ENCODE assay signal across 26 cellular contexts in the genomic region with DNA sequence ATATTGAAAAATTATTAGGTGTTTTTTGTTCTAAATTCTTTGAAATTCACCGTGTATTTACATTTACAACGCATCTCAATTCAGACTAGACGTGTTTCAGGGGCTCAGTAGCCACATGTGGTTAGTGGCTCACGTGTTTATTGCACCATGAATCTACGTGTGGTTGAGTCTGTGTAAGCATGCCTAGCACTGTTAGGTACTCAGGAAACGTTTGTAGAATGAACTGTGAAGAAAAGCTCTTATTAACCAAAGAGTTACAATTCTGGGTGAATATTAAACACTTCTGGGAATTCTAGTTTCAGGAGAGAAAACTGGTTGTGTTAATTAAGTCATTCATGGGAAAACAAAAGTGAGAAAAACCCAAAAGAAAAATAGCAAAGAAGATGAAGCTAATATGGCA.
A peak's percentile ranks its signal among the peaks of the same experiment; 100 is the strongest.
DNase-seq lines count a peak whose midpoint lies in the region; ATAC-seq, FAIRE-seq and TF ChIP-seq lines count a peak whose summit lies in the region.
"Had no signal": no experiment of that assay in that cellular context is flagged by ENCODE, and none has a peak within 500 bp of the region (broad histone marks: within the 10 kb centered on the region; RNA-seq: fewer than 3 reads in every experiment).

No MANE protein-coding gene starts in this region.

- POLR2A ChIA-PET in H1 (lab: Charles Lee; ENCODE audit: partially characterized antibody) = no interaction called here

- H3K27me3 ChIP-seq in GM23338 (ENCODE audit: insufficient read depth) (no peaks in the 10 kb centered on the region), H1 (replicated peaks in 1 of 4; ENCODE audit: control insufficient read depth in 3 of 4, extremely low read depth in 1 of 4, insufficient read depth in 3 of 4, low read length in 3 of 4) (no peaks in the 10 kb centered on the region)
- H3K27me3 ChIP-seq: BE2C; BLaER1 treated with 17β-estradiol and CSF1 and Interleukin-3, amounts not matched to agents 10 nM and 100 nM had no signal

- no peak overlapping the region for H3K14ac ChIP-seq in H1 (ENCODE audit: insufficient read length)

- H3K79me2 ChIP-seq in GM23338 (replicated peaks; ENCODE audit: insufficient read depth) (no peaks in the 10 kb centered on the region), H1 (ENCODE audit: control insufficient read depth in 1 of 2, insufficient read depth in 2 of 2, low read length in 2 of 2) (no peaks in the 10 kb centered on the region)

- 0 out of 2 replicates have a peak, but pooled peaks cover 7% of the 10 kb centered on the region for H3K9me2 ChIP-seq in GM23338 (ENCODE audit: insufficient read depth)

- no peak overlapping the region for H2BK12ac ChIP-seq in H1 (ENCODE audit: low read depth, low read length)

- H3K23me2 ChIP-seq in H1 (ENCODE audit: low read depth, low read length) = no peaks in the 10 kb centered on the region

- H2BK5ac ChIP-seq in H1 (ENCODE audit: low read depth, low read length) = no peak overlapping the region

- H3F3A ChIP-seq in GM23338 (replicated peaks; ENCODE audit: low read depth) = no peaks in the 10 kb centered on the region

- H3K9ac ChIP-seq in H1 (replicated peaks in 1 of 4; ENCODE audit: extremely low read depth in 1 of 4, low read depth in 3 of 4, low read length in 3 of 4) = no peak overlapping the region
- H3K9ac ChIP-seq: BLaER1 treated with 17β-estradiol and CSF1 and Interleukin-3, amounts not matched to agents 10 nM and 100 nM; GM23248 had no signal

- peak overlapping the region; percentile 52 for H4K91ac ChIP-seq in H1 (replicated peaks; ENCODE audit: insufficient read length, low read length)

- H3K4me1 Mint-ChIP-seq in GM23338 = peaks cover 10% of the 10 kb centered on the region; the same call in 2 of the 3 replicates
- H3K4me1 Mint-ChIP-seq: CD14-positive monocyte; CD8-positive, alpha-beta memory T cell had no signal

- no peak overlapping the region for H4K5ac ChIP-seq in H1 (ENCODE audit: insufficient read length, low read depth, low read length)

- no peak overlapping the region for H2BK20ac ChIP-seq in H1 (ENCODE audit: low read length)

- no peak for ATAC-seq in GM23338
- ATAC-seq: A549 had no signal

- no peak overlapping the region for H3K4me3 ChIP-seq in GM23338
- H3K4me3 ChIP-seq in H1 (ENCODE audit: extremely low read depth in 1 of 4, insufficient read depth in 2 of 4, low read depth in 3 of 4, low read length in 4 of 4) = no peak overlapping the region
- H3K4me3 ChIP-seq: A549; BLaER1 treated with 17β-estradiol and CSF1 and Interleukin-3, amounts not matched to agents 10 nM and 100 nM; GM23248; HAP-1 had no signal

- H3K56ac ChIP-seq in H1 (replicated peaks; ENCODE audit: insufficient read length, low read depth, low read length) = no peak overlapping the region

- peak overlapping the region; percentile 81; the same call in 1 of the 2 replicates for H3K18ac ChIP-seq in H1 (ENCODE audit: extremely low read depth, low read length)

- DNase-seq in GM23338 (ENCODE audit: low spot score) (no peak), H1 (ENCODE audit: low read depth in 1 of 2, low spot score in 2 of 2) (no peak), kidney tubule cell (ENCODE audit: low spot score) (peak; percentile 20), ureter (ENCODE audit: low spot score) (no peak), DMS153 treated with DMSO at 0.1 percent for 48 hours (lab: John Stamatoyannopoulos, UW; ENCODE audit: unreplicated experiment) (no peak), SKM-1 treated with dmso at 0.1 percent for 144 hours (lab: John Stamatoyannopoulos, UW; ENCODE audit: unreplicated experiment) (no peak)
- DNase-seq: 8988T; ACHN; AML-193; BE2C; CD4-positive, alpha-beta T cell; CD8-positive, alpha-beta memory T cell; DMS 273 treated with DMSO at 0.1 percent for 48 hours; DMS53; DMS79 treated with DMSO at 0.1 percent for 48 hours; GF-D8; GM23248; HFFc6 had no signal

- H3K9me3 Mint-ChIP-seq in GM23338 = peaks cover 15% of the 10 kb centered on the region

- H3K36me3 Mint-ChIP-seq in GM23338 (ENCODE audit: low read depth) = peaks cover 13% of the 10 kb centered on the region
- H3K36me3 Mint-ChIP-seq: CD14-positive monocyte; CD8-positive, alpha-beta memory T cell had no signal

- H3K4me1 ChIP-seq in GM23338 (ENCODE audit: insufficient read depth) = peaks cover 12% of the 10 kb centered on the region; the same call in 1 of the 2 replicates
- H3K4me1 ChIP-seq in H1 (replicated peaks in 1 of 4; ENCODE audit: control insufficient read depth in 3 of 4, insufficient read depth in 4 of 4, low read length in 3 of 4) = 0 out of 7 replicates have a peak, but pooled peaks cover 0 to 4% (median 1%) of the 10 kb centered on the region in 4 experiments
- H3K4me1 ChIP-seq: A549; BLaER1 treated with 17β-estradiol and CSF1 and Interleukin-3, amounts not matched to agents 10 nM and 100 nM; HAP-1 had no signal

- H2AFZ ChIP-seq in GM23338 (peak overlapping the region; percentile 70), H1 (ENCODE audit: low read length) (no peak overlapping the region; the same call in 1 of the 2 replicates)
- H2AFZ ChIP-seq: GM23248 had no signal

- H3K9me3 ChIP-seq in H1 (ENCODE audit: insufficient read depth in 2 of 2, low read depth in 1 of 2, low read length in 1 of 2) = peaks cover 0 to 11% of the 10 kb centered on the region in 2 experiments; a peak in 2 of 4 replicates
- H3K9me3 ChIP-seq: A549, BE2C had no signal

- CTCF ChIA-PET in H1 (lab: Charles Lee; ENCODE audit: partially characterized antibody) = interaction anchor here (1.4 kb wide), 1 partner anchor 110 kb away, joined by 4 read pairs; no protein-coding TSS in a partner anchor

- TF ChIP-seq CTCF in GM23338 (conservative IDR thresholded peaks at IDR 0.05; ENCODE audit: low read depth in 2 of 2) (no peak), H1 (IDR thresholded peaks at IDR 0.05; ENCODE audit: control extremely low read depth in 1 of 3, insufficient read depth in 1 of 3, low read depth in 1 of 3, low read length in 3 of 3) (no peak)

- no peak overlapping the region for H3K27ac Mint-ChIP-seq in GM23338
- H3K27ac Mint-ChIP-seq: CD14-positive monocyte; CD4-positive, alpha-beta T cell; CD8-positive, alpha-beta memory T cell; HFFc6 had no signal

- H4K20me1 ChIP-seq in GM23338 (replicated peaks; ENCODE audit: insufficient read depth) = no peaks in the 10 kb centered on the region
- no peaks in the 10 kb centered on the region for H4K20me1 ChIP-seq in H1 (replicated peaks in 1 of 2; ENCODE audit: control insufficient read depth in 1 of 2, insufficient read depth in 2 of 2, low read length in 2 of 2)
- H4K20me1 ChIP-seq: BLaER1 treated with 17β-estradiol and CSF1 and Interleukin-3, amounts not matched to agents 10 nM and 100 nM had no signal

- H3K36me3 ChIP-seq in GM23338 (ENCODE audit: insufficient read depth) (no peaks in the 10 kb centered on the region), H1 (ENCODE audit: control insufficient read depth in 2 of 4, insufficient read depth in 4 of 4, low read length in 3 of 4) (0 out of 8 replicates have a peak, but pooled peaks cover 0 to 2% (median 0%) of the 10 kb centered on the region in 4 experiments)
- H3K36me3 ChIP-seq: BE2C; BLaER1 treated with 17β-estradiol and CSF1 and Interleukin-3, amounts not matched to agents 10 nM and 100 nM; HAP-1 had no signal

- no peak overlapping the region for H2BK120ac ChIP-seq in H1 (replicated peaks; ENCODE audit: low read depth, low read length)

- no peaks in the 10 kb centered on the region for H3K79me1 ChIP-seq in H1 (ENCODE audit: low read depth, low read length)

- no peak overlapping the region for H2AK5ac ChIP-seq in H1 (ENCODE audit: low read depth, low read length)

- no peak overlapping the region for H3K27ac ChIP-seq in GM23338 (ENCODE audit: low read depth)
- H3K27ac ChIP-seq in H1 (ENCODE audit: low read depth, low read length) = no peak overlapping the region
- H3K27ac ChIP-seq: A549; BLaER1 treated with 17β-estradiol and CSF1 and Interleukin-3, amounts not matched to agents 10 nM and 100 nM; GM23248 had no signal

- no peak for FAIRE-seq in H1 (lab: Jason Lieb, UNC)
- FAIRE-seq: A549, D721Med, GM12891, GM18507, H54 had no signal

- TF ChIP-seq RAD21 in H1 (IDR thresholded peaks at IDR 0.05 in 1 of 2, conservative IDR thresholded peaks at IDR 0.05 in 1 of 2; ENCODE audit: low read depth in 2 of 2, low read length in 2 of 2) = no peak

- H3K23ac ChIP-seq in H1 (ENCODE audit: insufficient read length) = no peak overlapping the region

- no peak overlapping the region for H4K8ac ChIP-seq in H1 (ENCODE audit: extremely low read depth, insufficient read depth, low read length)

- H3K4me3 Mint-ChIP-seq in GM23338 = no peak overlapping the region
- H3K4me3 Mint-ChIP-seq: CD14-positive monocyte; CD4-positive, alpha-beta T cell; CD8-positive, alpha-beta memory T cell; HFFc6 had no signal

- WGBS in H1 (ENCODE audit: extremely low coverage in 1 of 2, insufficient coverage in 1 of 2, insufficient read length in 1 of 2, insufficient replicate concordance in 2 of 2, low coverage in 1 of 2, low lambda C conversion rate in 2 of 2, missing lambda C conversion rate in 1 of 2), 2 experiments = 96% methylated on average over 6 of the region's 6 CpGs; no CpG with 5 or more reads in 1 of the 2 experiments

- H2BK15ac ChIP-seq in H1 (ENCODE audit: low read length) = no peak overlapping the region

- TF ChIP-seq POLR2A in H1 (IDR thresholded peaks at IDR 0.05; ENCODE audit: control extremely low read depth in 1 of 2, low read depth in 2 of 2, low read length in 2 of 2) = no peak

- no peak for TF ChIP-seq EP300 in H1 (IDR thresholded peaks at IDR 0.05; ENCODE audit: borderline replicate concordance in 1 of 2, low read depth in 2 of 2, low read length in 2 of 2)

- H3K4me2 ChIP-seq in GM23338 (no peak overlapping the region), H1 (ENCODE audit: insufficient read depth in 1 of 2, low read depth in 2 of 2, low read length in 2 of 2) (0 out of 4 replicates have a peak overlapping the region, but pooled peaks of 1 of the 2 experiments have one; percentile 39)
- H3K4me2 ChIP-seq: A549; BLaER1 treated with 17β-estradiol and CSF1 and Interleukin-3, amounts not matched to agents 10 nM and 100 nM had no signal

- H3K27me3 Mint-ChIP-seq in GM23338 (ENCODE audit: insufficient read depth, low read depth, poor library complexity) = no peaks in the 10 kb centered on the region
- H3K27me3 Mint-ChIP-seq: CD4-positive, alpha-beta T cell; CD8-positive, alpha-beta memory T cell had no signal

- no peak overlapping the region for H3K4ac ChIP-seq in H1 (replicated peaks; ENCODE audit: insufficient read length, low read depth, low read length)

TF ChIP-seq in GM23338, 12 proteins besides CTCF, POLR2A, EP300 and RAD21 (continues in another document):
- TF ChIP-seq NANOG (IDR thresholded peaks at IDR 0.05; ENCODE audit: borderline replicate concordance) (no peak), EZH2 (IDR thresholded peaks at IDR 0.05; ENCODE audit: low read depth, unreplicated experiment) (no peak)

TF ChIP-seq in H1, 55 proteins besides CTCF, POLR2A, EP300 and RAD21 (continues in another document):
- no peak for TF ChIP-seq CHD1 (IDR thresholded peaks at IDR 0.05; ENCODE audit: low read depth, low read length)
- no peak for TF ChIP-seq SUZ12 (IDR thresholded peaks at IDR 0.05; ENCODE audit: low read length)
- no peak for TF ChIP-seq RXRA (IDR thresholded peaks at IDR 0.05; ENCODE audit: insufficient read depth, low read depth, low read length)
